In genomic region chr14:24648361-24648760, GRCh38 we compare ENCODE assay signal across 2 cellular contexts. TPM values are rescaled to one million over a fixed set of nuclear protein-coding genes. Genes with fewer than 3 reads are reported as not detected.
"Had no signal": no experiment of that assay in that cellular context is flagged by ENCODE, and none has a peak within 500 bp of the region (broad histone marks: within the 10 kb centered on the region; RNA-seq: fewer than 3 reads in every experiment).

No MANE protein-coding gene starts in this region.

RNA-seq across cellular contexts. Expression of gene GZMB, which starts 14.4 kb away (rescaled TPM):
- total RNA-seq: G401 had no signal

RNA-seq across cellular contexts. Expression of gene GZMH, which starts 38.9 kb away (rescaled TPM):
- total RNA-seq: G401, GM12878 had no signal
